Comparison of ENCODE assay signal across 1 cellular context in genomic region chr6:26194774-26195375, GRCh38.
TF ChIP-seq lines count a peak whose summit lies in the region.

No MANE protein-coding gene starts in this region.

TF ChIP-seq in SK-N-SH, 30 proteins besides CTCF, POLR2A, EP300 and RAD21 (continued from another document):
- no peak for TF ChIP-seq SIN3A (IDR thresholded peaks at IDR 0.05; ENCODE audit: borderline replicate concordance, low read depth, low read length)
- no peak for TF ChIP-seq MEF2A (IDR thresholded peaks at IDR 0.05; ENCODE audit: borderline replicate concordance, low read depth)
- no peak for TF ChIP-seq GABPA (IDR thresholded peaks at IDR 0.05; ENCODE audit: low read depth)
- TF ChIP-seq SMC3 (IDR thresholded peaks at IDR 0.05; ENCODE audit: low read depth, low read length): no peak
